ENCODE assay signal across 27 cellular contexts in the genomic region with DNA sequence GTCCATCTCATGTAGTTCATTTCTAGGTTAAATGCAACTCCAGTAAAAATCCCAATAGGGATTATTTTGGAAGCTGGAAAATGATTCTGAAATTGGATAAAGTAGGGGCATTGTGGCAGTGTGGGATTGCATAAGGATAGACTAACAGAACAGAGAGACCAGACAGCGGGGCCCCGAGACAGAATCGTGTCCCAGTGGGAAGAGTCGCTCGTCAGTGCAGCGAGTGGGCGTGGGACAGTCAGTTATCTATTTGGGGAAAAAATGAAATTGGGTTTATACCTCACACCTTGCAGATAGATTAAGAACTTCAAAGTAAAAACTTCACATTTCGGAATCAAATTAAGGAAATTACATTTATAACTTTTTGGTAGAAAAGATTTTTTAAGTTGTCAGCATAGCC. TPM values are rescaled to one million over a fixed set of nuclear protein-coding genes. Genes with fewer than 3 reads are reported as not detected.
"Had no signal": no experiment of that assay in that cellular context is flagged by ENCODE, and none has a peak within 500 bp of the region (broad histone marks: within the 10 kb centered on the region; RNA-seq: fewer than 3 reads in every experiment).

No MANE protein-coding gene starts in this region.

- DNase-seq: activated CD4-positive, alpha-beta T cell treated with anti-CD3 and anti-CD28 coated beads, Interleukin-2, amount 10 ng/mL, durations not matched to agents 7 days and 5 days; activated CD4-positive, CD25-positive, alpha-beta regulatory T cell; activated CD8-positive, alpha-beta T cell treated with anti-CD3 and anti-CD28 coated beads for 36 hours; activated gamma-delta T cell; activated naive CD4-positive, alpha-beta T cell treated with anti-CD3 and anti-CD28 coated beads for 36 hours; activated naive CD8-positive, alpha-beta T cell treated with anti-CD3 and anti-CD28 coated beads, Interleukin-2, amount 10 ng/mL, durations not matched to agents 7 days and 5 days; activated T-cell treated with anti-CD3 and anti-CD28 coated beads, Interleukin-2, amount 50 U/mL, for 4 hours; adrenal gland; anterior cingulate cortex; Karpas-422; MM.1S; NCI-H1105; NCI-H1436; NCI-H187; NCI-H2081; NCI-H446; NCI-H524; PC-3; SHP77; T-helper 2 cell; T1000 had no signal

- H3K27me3 Mint-ChIP-seq: activated CD4-positive, alpha-beta T cell treated with anti-CD3 and anti-CD28 coated beads, Interleukin-2, amount 10 ng/mL, durations not matched to agents 7 days and 5 days; activated CD8-positive, alpha-beta T cell treated with anti-CD3 and anti-CD28 coated beads for 36 hours; activated naive CD8-positive, alpha-beta T cell treated with anti-CD3 and anti-CD28 coated beads, Interleukin-2, amount 10 ng/mL, durations not matched to agents 7 days and 5 days; activated T-helper 17 cell treated with anti-CD3 and anti-CD28 coated beads, Interleukin-2, amount 50 U/mL, for 72 hours had no signal

- H3K9me3 Mint-ChIP-seq: activated CD4-positive, alpha-beta T cell treated with anti-CD3 and anti-CD28 coated beads, Interleukin-2, amount 10 ng/mL, durations not matched to agents 7 days and 5 days; activated CD8-positive, alpha-beta T cell treated with anti-CD3 and anti-CD28 coated beads for 36 hours; activated naive CD4-positive, alpha-beta T cell treated with anti-CD3 and anti-CD28 coated beads for 36 hours; activated naive CD8-positive, alpha-beta T cell treated with anti-CD3 and anti-CD28 coated beads, Interleukin-2, amount 10 ng/mL, durations not matched to agents 7 days and 5 days; activated T-cell treated with anti-CD3 and anti-CD28 coated beads, Interleukin-2, amount 50 U/mL, for 4 hours; activated T-helper 17 cell treated with anti-CD3 and anti-CD28 coated beads, Interleukin-2, amount 50 U/mL, for 72 hours had no signal

- H3K27ac ChIP-seq: adrenal gland, SJSA1 had no signal

- ATAC-seq: activated CD8-positive, alpha-beta T cell treated with anti-CD3 and anti-CD28 coated beads for 36 hours; activated T-cell treated with anti-CD3 and anti-CD28 coated beads, Interleukin-2, amount 50 U/mL, for 4 hours; activated T-helper 17 cell treated with anti-CD3 and anti-CD28 coated beads, Interleukin-2, amount 50 U/mL, for 72 hours; K562; PC-3; SK-N-SH treated with all-trans-retinoic acid at 6 μM for 48 hours had no signal

- H3K27ac Mint-ChIP-seq: activated CD4-positive, alpha-beta T cell treated with anti-CD3 and anti-CD28 coated beads, Interleukin-2, amount 10 ng/mL, durations not matched to agents 7 days and 5 days; activated naive CD4-positive, alpha-beta T cell treated with anti-CD3 and anti-CD28 coated beads for 36 hours; activated T-helper 17 cell treated with anti-CD3 and anti-CD28 coated beads, Interleukin-2, amount 50 U/mL, for 72 hours had no signal

- H3K4me3 ChIP-seq: adrenal gland, K562, SJSA1 had no signal

- H3K9me3 ChIP-seq: adrenal gland, SJSA1 had no signal

- H3K4me1 ChIP-seq: adrenal gland, SJSA1 had no signal

- H3K4me3 Mint-ChIP-seq: activated CD4-positive, alpha-beta T cell treated with anti-CD3 and anti-CD28 coated beads, Interleukin-2, amount 10 ng/mL, durations not matched to agents 7 days and 5 days; activated CD8-positive, alpha-beta T cell treated with anti-CD3 and anti-CD28 coated beads for 36 hours; activated naive CD4-positive, alpha-beta T cell treated with anti-CD3 and anti-CD28 coated beads for 36 hours; activated naive CD8-positive, alpha-beta T cell treated with anti-CD3 and anti-CD28 coated beads, Interleukin-2, amount 10 ng/mL, durations not matched to agents 7 days and 5 days; activated T-cell treated with anti-CD3 and anti-CD28 coated beads, Interleukin-2, amount 50 U/mL, for 4 hours; activated T-helper 17 cell treated with anti-CD3 and anti-CD28 coated beads, Interleukin-2, amount 50 U/mL, for 72 hours had no signal

- H3K27me3 ChIP-seq: adrenal gland, SJSA1 had no signal

RNA-seq across cellular contexts. Expression of gene TSGA10IP, which starts 26.8 kb away (rescaled TPM):
- total RNA-seq: activated CD4-positive, alpha-beta T cell treated with anti-CD3 and anti-CD28 coated beads, Interleukin-2, amount 10 ng/mL, durations not matched to agents 7 days and 5 days; activated CD8-positive, alpha-beta T cell treated with anti-CD3 and anti-CD28 coated beads for 36 hours; activated naive CD4-positive, alpha-beta T cell treated with anti-CD3 and anti-CD28 coated beads for 36 hours; activated naive CD8-positive, alpha-beta T cell treated with anti-CD3 and anti-CD28 coated beads, Interleukin-2, amount 10 ng/mL, durations not matched to agents 7 days and 5 days; activated T-cell treated with anti-CD3 and anti-CD28 coated beads, Interleukin-2, amount 50 U/mL, for 4 hours; activated T-helper 17 cell treated with anti-CD3 and anti-CD28 coated beads, Interleukin-2, amount 50 U/mL, for 72 hours; cardiac septum; cerebellum; K562; PC-3; SJSA1 had no signal

RNA-seq across cellular contexts. Expression of gene CST6, which starts 39.7 kb away (rescaled TPM):
- total RNA-seq: activated CD4-positive, alpha-beta T cell treated with anti-CD3 and anti-CD28 coated beads, Interleukin-2, amount 10 ng/mL, durations not matched to agents 7 days and 5 days; activated naive CD4-positive, alpha-beta T cell treated with anti-CD3 and anti-CD28 coated beads for 36 hours; activated naive CD8-positive, alpha-beta T cell treated with anti-CD3 and anti-CD28 coated beads, Interleukin-2, amount 10 ng/mL, durations not matched to agents 7 days and 5 days; cerebellum; K562; SJSA1 had no signal
